22 cellular contexts compared by ENCODE assay signal in genomic region chr2:202043473-202043872, GRCh38. TPM values are rescaled to one million over a fixed set of nuclear protein-coding genes. Genes with fewer than 3 reads are reported as not detected.
A peak's percentile ranks its signal among the peaks of the same experiment; 100 is the strongest.
DNase-seq lines count a peak whose midpoint lies in the region; ATAC-seq, FAIRE-seq and TF ChIP-seq lines count a peak whose summit lies in the region.
"Had no signal": no experiment of that assay in that cellular context is flagged by ENCODE, and none has a peak within 500 bp of the region (broad histone marks: within the 10 kb centered on the region; RNA-seq: fewer than 3 reads in every experiment).

No MANE protein-coding gene starts in this region.

- peaks cover 7% of the 10 kb centered on the region for H3K4me1 Mint-ChIP-seq in CD4-positive, alpha-beta T cell (ENCODE audit: low read depth)

- H3K27me3 ChIP-seq in AG04450 (ENCODE audit: control insufficient read depth, insufficient read depth, low read length) (no peaks in the 10 kb centered on the region), IMR-90 (ENCODE audit: control insufficient read depth, insufficient read depth, low read length) (no peaks in the 10 kb centered on the region), GM12878 (replicated peaks in 1 of 2; ENCODE audit: control insufficient read depth in 2 of 2, insufficient read depth in 2 of 2, low read length in 1 of 2) (peaks cover 0 to 9% of the 10 kb centered on the region in 2 experiments; a peak in 2 of 4 replicates), neuronal stem cell (ENCODE audit: control insufficient read depth in 3 of 3, insufficient read depth in 3 of 3, low read depth in 1 of 3, low read length in 3 of 3) (no peaks in the 10 kb centered on the region)
- H3K27me3 ChIP-seq in CD4-positive, alpha-beta T cell (ENCODE audit: control insufficient read depth, insufficient read depth, low read length), result peaks cover 34% of the 10 kb centered on the region

- CTCF ChIA-PET in AG04450 (lab: Charles Lee), result interaction anchor here (1.4 to 2.2 kb wide), 2 partner anchors 136 to 183 kb away, joined by 5 to 9 read pairs; no protein-coding TSS in a partner anchor
- CTCF ChIA-PET in IMR-90 (lab: Yijun Ruan, JAX), result interaction anchor here (0.9 kb wide), 1 partner anchor 13 kb away, joined by 3 read pairs; no protein-coding TSS in a partner anchor
- CTCF ChIA-PET in GM12878 (lab: Yijun Ruan, JAX), result interaction anchor here (0.7 to 3.9 kb wide), 5 partner anchors 13 to 263 kb away, joined by 3 to 15 read pairs (median 4); partner anchors contain the start of gene ALS2
- CTCF ChIA-PET in CD4-positive, alpha-beta T cell (lab: Charles Lee), result no interaction called here

- TF ChIP-seq POLR2A in IMR-90 (IDR thresholded peaks at IDR 0.05; ENCODE audit: low read depth, low read length) (no peak), GM12878 (IDR thresholded peaks at IDR 0.05; ENCODE audit: low read depth, low read length) (no peak)

- no peak overlapping the region for H4K5ac ChIP-seq in IMR-90 (ENCODE audit: low read depth, low read length)

- BruUV-seq in IMR-90 (replicated peaks; lab: Mats Ljungman, UMichigan), result no TSS peak
- no TSS peak for BruUV-seq in GM12878 (replicated peaks; lab: Mats Ljungman, UMichigan)

- H2BK20ac ChIP-seq in IMR-90 (ENCODE audit: low read depth, low read length), result no peak overlapping the region; the same call in 1 of the 2 replicates

- H4K91ac ChIP-seq in IMR-90 (ENCODE audit: insufficient read depth, low read depth, low read length), result peak overlapping the region; percentile 42
- no peak overlapping the region for H4K91ac ChIP-seq in neuronal stem cell (ENCODE audit: low read depth, low read length, poor library complexity)

- H2AFZ ChIP-seq in IMR-90 (replicated peaks; ENCODE audit: low read length, poor library complexity), result peak overlapping the region; percentile 48
- peak overlapping the region; percentile 60 for H2AFZ ChIP-seq in GM12878 (ENCODE audit: control insufficient read depth, low read depth, low read length)
- H2AFZ ChIP-seq in neuronal stem cell (ENCODE audit: low read length), result no peak overlapping the region
- H2AFZ ChIP-seq: GM23338 had no signal

- no peak for ATAC-seq in IMR-90 (ENCODE audit: low read depth)
- peak; percentile 48; the same call in 2 of the 3 replicates for ATAC-seq in GM12878
- no peak for ATAC-seq in CD4-positive, alpha-beta T cell (ENCODE audit: poor library complexity)
- no peak for ATAC-seq in GM18498 (IDR thresholded peaks at IDR 0.05; ENCODE audit: unreplicated experiment)
- ATAC-seq: GM23338, HCT116, HepG2 had no signal

- 0 out of 3 replicates have a peak overlapping the region, but pooled peaks have one; percentile 17 for H2BK15ac ChIP-seq in IMR-90 (ENCODE audit: low read depth, low read length)
- no peak overlapping the region for H2BK15ac ChIP-seq in neuronal stem cell (ENCODE audit: low read length)

- H3K4me1 ChIP-seq in IMR-90 (ENCODE audit: control insufficient read depth, insufficient read depth, low read length), result peaks cover 16% of the 10 kb centered on the region
- peaks cover 7% of the 10 kb centered on the region for H3K4me1 ChIP-seq in GM12878 (ENCODE audit: control insufficient read depth, insufficient read depth, low read length)
- peaks cover 15% of the 10 kb centered on the region in 2 donors for H3K4me1 ChIP-seq in neuronal stem cell (ENCODE audit: control insufficient read depth in 2 of 2, insufficient read depth in 1 of 2, low read depth in 1 of 2, low read length in 2 of 2)

- H3K79me1 ChIP-seq in IMR-90 (ENCODE audit: low read depth in 1 of 2, low read length in 2 of 2) (peaks cover 12 to 32% of the 10 kb centered on the region in 2 experiments), neuronal stem cell (ENCODE audit: low read depth, low read length) (no peaks in the 10 kb centered on the region)

- intact Hi-C loops in IMR-90 (cut with micrococcal nuclease) (no loop called here), GM12878 (cut with micrococcal nuclease; ENCODE audit: unreplicated experiment) (no loop called here)
- intact Hi-C loops in CD4-positive, alpha-beta T cell (cut with DNase I, micrococcal nuclease), result no loop called here

- H2BK12ac ChIP-seq in neuronal stem cell (ENCODE audit: low read length), result no peak overlapping the region

- H2BK120ac ChIP-seq in IMR-90 (ENCODE audit: low read depth, low read length) (peak overlapping the region; percentile 6; the same call in 1 of the 2 replicates), neuronal stem cell (ENCODE audit: low read depth, low read length) (no peak overlapping the region)

- TF ChIP-seq CTCF in AG04450 (IDR thresholded peaks at IDR 0.05; ENCODE audit: low read depth, low read length) (no peak), IMR-90 (conservative IDR thresholded peaks at IDR 0.05; ENCODE audit: low read depth, low read length) (no peak), GM12878 (IDR thresholded peaks at IDR 0.05 in 2 of 3, conservative IDR thresholded peaks at IDR 0.05 in 1 of 3; ENCODE audit: control insufficient read depth in 2 of 3, extremely low read depth in 1 of 3, insufficient read depth in 1 of 3, low read depth in 3 of 3, low read length in 3 of 3) (no peak), foreskin fibroblast (IDR thresholded peaks at IDR 0.05; ENCODE audit: low read depth, low read length) (no peak)
- TF ChIP-seq CTCF in CD4-positive, alpha-beta T cell (IDR thresholded peaks at IDR 0.05), result no peak

- in situ Hi-C loops in IMR-90 (cut with MboI; ENCODE audit: low sequenced_read_pairs), result no loop called here
- in situ Hi-C loops in GM12878 (cut with MboI), result no loop called here

- TF ChIP-seq RAD21 in IMR-90 (IDR thresholded peaks at IDR 0.05; ENCODE audit: low read length), result no peak
- TF ChIP-seq RAD21 in GM12878 (IDR thresholded peaks at IDR 0.05; ENCODE audit: insufficient read depth, low read depth, low read length), result no peak

- TF ChIP-seq EP300 in GM12878 (IDR thresholded peaks at IDR 0.05; ENCODE audit: borderline replicate concordance in 1 of 2, control insufficient read depth in 1 of 2, low read depth in 2 of 2, low read length in 2 of 2), result no peak

- H2AK9ac ChIP-seq in IMR-90 (replicated peaks; ENCODE audit: low read depth, low read length, poor library complexity), result peak overlapping the region; percentile 15

- RAD21 ChIA-PET in GM12878 (lab: Charles Lee; ENCODE audit: unreplicated experiment), result interaction anchor here (1.4 kb wide), 1 partner anchor 10 kb away, joined by 3 read pairs; the partner anchor contains the start of gene FZD7

- POLR2A ChIA-PET in AG04450 (lab: Yijun Ruan, JAX), result no interaction called here
- POLR2A ChIA-PET in IMR-90 (lab: Charles Lee; ENCODE audit: unreplicated experiment), result interaction anchor here (0.5 kb wide), 1 partner anchor 156 kb away, joined by 4 read pairs; no protein-coding TSS in a partner anchor
- POLR2A ChIA-PET in GM12878 (lab: Charles Lee), result no interaction called here
- POLR2A ChIA-PET in CD4-positive, alpha-beta T cell (lab: Charles Lee), result no interaction called here

- H3K36me3 ChIP-seq in IMR-90 (ENCODE audit: control insufficient read depth, insufficient read depth, low read length) (peaks cover 11% of the 10 kb centered on the region), GM12878 (ENCODE audit: control insufficient read depth in 2 of 2, insufficient read depth in 2 of 2, low read length in 1 of 2) (no peaks in the 10 kb centered on the region), neuronal stem cell (replicated peaks in 1 of 2; ENCODE audit: control insufficient read depth in 2 of 2, insufficient read depth in 2 of 2, low read length in 2 of 2) (peaks cover 0 to 15% of the 10 kb centered on the region in 2 donors)

- H3K4me3 ChIP-seq in AG04450 (ENCODE audit: low read depth, low read length) (no peak overlapping the region), IMR-90 (ENCODE audit: insufficient read depth, low read depth, low read length) (no peak overlapping the region), GM12878 (no peak overlapping the region), neuronal stem cell (ENCODE audit: low read length in 2 of 2) (no peak overlapping the region), foreskin fibroblast (ENCODE audit: low read depth in 1 of 2, low read length in 2 of 2) (no peak overlapping the region)
- H3K4me3 ChIP-seq: GM23338 had no signal

- H3K18ac ChIP-seq in IMR-90 (ENCODE audit: low read depth, low read length) (no peak overlapping the region), neuronal stem cell (ENCODE audit: low read length) (peak overlapping the region; percentile 73)

- H3K36me3 Mint-ChIP-seq in CD4-positive, alpha-beta T cell (ENCODE audit: low read depth), result no peaks in the 10 kb centered on the region
- H3K36me3 Mint-ChIP-seq: CD14-positive monocyte had no signal

- H3K27ac ChIP-seq in AG04450 (ENCODE audit: low read depth, low read length) (peak overlapping the region; percentile 21), IMR-90 (ENCODE audit: insufficient read depth, low read length) (no peak overlapping the region), GM12878 (ENCODE audit: control insufficient read depth, insufficient read depth) (no peak overlapping the region), neuronal stem cell (replicated peaks; ENCODE audit: low read length) (no peak overlapping the region)
- H3K27ac ChIP-seq in CD4-positive, alpha-beta T cell (ENCODE audit: low read depth, low read length), result no peak overlapping the region
- H3K27ac ChIP-seq: 22Rv1 had no signal

- H3K14ac ChIP-seq in IMR-90 (replicated peaks; ENCODE audit: low read depth, low read length) (0 out of 2 replicates have a peak overlapping the region, but pooled peaks have one; percentile 17), neuronal stem cell (ENCODE audit: low read length) (no peak overlapping the region)

- DNase-seq in AG04450 (ENCODE audit: low read depth, low spot score) (no peak), IMR-90 (peak; percentile 54), GM12878 (ENCODE audit: low read depth, low spot score) (no peak), neuronal stem cell (ENCODE audit: low spot score) (no peak), foreskin fibroblast (no peak), HUDEP-2 (lab: John Stamatoyannopoulos, UW; ENCODE audit: unreplicated experiment in 76 of 76) (no peak)
- no peak for DNase-seq in CD4-positive, alpha-beta T cell
- DNase-seq: Caco-2, DMS153, KG1, NCI-H1092, NCI-H1436 treated with DMSO at 0.1 percent for 48 hours, NCI-H2029, NCI-H345, T-helper 1 cell had no signal

- no peaks in the 10 kb centered on the region for H3K79me2 ChIP-seq in GM12878 (ENCODE audit: control insufficient read depth, insufficient read depth, low read length)

- peaks cover 48% of the 10 kb centered on the region for H3K27me3 Mint-ChIP-seq in CD4-positive, alpha-beta T cell

- WGBS in IMR-90 (ENCODE audit: extremely low coverage in 2 of 2, insufficient read length in 1 of 2), 2 experiments, result no CpG with 5 or more reads among the region's 6 CpGs
- WGBS in GM12878 (ENCODE audit: insufficient coverage, insufficient replicate concordance, low lambda C conversion rate, missing lambda C conversion rate), result 22% methylated on average over 4 of the region's 6 CpGs
- no CpG with 5 or more reads among the region's 6 CpGs for whole genome bisulfite sequencing in neuronal stem cell (ENCODE audit: extremely low coverage in 2 of 2, insufficient read length in 2 of 2, insufficient replicate concordance in 1 of 2), 2 donors

- H3K4me2 ChIP-seq in IMR-90 (ENCODE audit: low read depth, low read length) (no peak overlapping the region), GM12878 (ENCODE audit: control insufficient read depth, insufficient read depth) (no peak overlapping the region), neuronal stem cell (ENCODE audit: insufficient read depth, low read length, poor library complexity, severe bottlenecking) (no peak overlapping the region)
- H3K4me2 ChIP-seq: GM23338 had no signal

- H2BK5ac ChIP-seq in IMR-90 (ENCODE audit: low read depth, low read length, poor library complexity, severe bottlenecking) (no peak overlapping the region), neuronal stem cell (ENCODE audit: low read length) (no peak overlapping the region)

- no peak overlapping the region for H4K8ac ChIP-seq in IMR-90 (ENCODE audit: low read depth in 2 of 2, low read length in 2 of 2)
- H4K8ac ChIP-seq in neuronal stem cell (ENCODE audit: low read depth, low read length), result no peak overlapping the region

- H3K4me3 Mint-ChIP-seq in CD4-positive, alpha-beta T cell, result no peak overlapping the region
- H3K4me3 Mint-ChIP-seq: CD14-positive monocyte, GM23338 had no signal

- H2AK5ac ChIP-seq in IMR-90 (ENCODE audit: low read depth, low read length) (peak overlapping the region; percentile 22; the same call in 1 of the 2 replicates), neuronal stem cell (ENCODE audit: low read depth, low read length) (no peak overlapping the region)

- SMC1A ChIA-PET in GM12878 (lab: Charles Lee; ENCODE audit: uncharacterized antibody, unreplicated experiment), result interaction anchor here (1.6 kb wide), 1 partner anchor 162 kb away, joined by 3 read pairs; no protein-coding TSS in a partner anchor

- H3K9me3 ChIP-seq in AG04450 (ENCODE audit: control insufficient read depth, insufficient read depth, low read length) (no peaks in the 10 kb centered on the region), IMR-90 (ENCODE audit: control insufficient read depth, insufficient read depth, low read length) (no peaks in the 10 kb centered on the region), GM12878 (replicated peaks; ENCODE audit: control insufficient read depth, insufficient read depth, low read length) (no peaks in the 10 kb centered on the region; the same call in 2 of the 3 replicates), neuronal stem cell (replicated peaks in 1 of 2; ENCODE audit: control insufficient read depth in 2 of 2, insufficient read depth in 1 of 2, low read depth in 1 of 2, low read length in 2 of 2) (peaks cover 0 to 12% of the 10 kb centered on the region in 2 donors)
- H3K9me3 ChIP-seq in CD4-positive, alpha-beta T cell (ENCODE audit: control insufficient read depth, low read length), result no peaks in the 10 kb centered on the region
- H3K9me3 ChIP-seq: Caco-2 had no signal

- no peaks in the 10 kb centered on the region for H3K9me3 Mint-ChIP-seq in CD4-positive, alpha-beta T cell
- H3K9me3 Mint-ChIP-seq: GM23338 had no signal

- no peak overlapping the region for H3K56ac ChIP-seq in IMR-90 (ENCODE audit: extremely low read depth, insufficient read depth, low read length)

- FAIRE-seq in GM12878 (lab: Jason Lieb, UNC), result no peak
- FAIRE-seq: HepG2 had no signal

- H3K9me1 ChIP-seq in IMR-90 (ENCODE audit: insufficient read depth, low read length), result peaks cover 10% of the 10 kb centered on the region

- dilution Hi-C loops in IMR-90 (cut with HindIII; ENCODE audit: low sequenced_read_pairs, unreplicated experiment), result no loop called here

- H3K23ac ChIP-seq in IMR-90 (ENCODE audit: low read depth, low read length) (peak overlapping the region; percentile 46), neuronal stem cell (ENCODE audit: low read depth, low read length, poor library complexity) (no peak overlapping the region)

- no peak overlapping the region for H3K9ac ChIP-seq in IMR-90 (ENCODE audit: low read depth, low read length)
- H3K9ac ChIP-seq in GM12878 (ENCODE audit: control insufficient read depth, insufficient read depth, low read length), result no peak overlapping the region
- no peak overlapping the region for H3K9ac ChIP-seq in neuronal stem cell (ENCODE audit: low read depth, low read length, poor library complexity)

- H3K27ac Mint-ChIP-seq in CD4-positive, alpha-beta T cell, result no peak overlapping the region
- H3K27ac Mint-ChIP-seq: CD14-positive monocyte, GM23338 had no signal

- H4K20me1 ChIP-seq in IMR-90 (ENCODE audit: insufficient read depth, low read length) (peaks cover 15% of the 10 kb centered on the region), GM12878 (ENCODE audit: control insufficient read depth, insufficient read depth) (no peaks in the 10 kb centered on the region)

- H3K4ac ChIP-seq in IMR-90 (ENCODE audit: low read depth, low read length), result no peak overlapping the region; the same call in 1 of the 2 replicates
- no peak overlapping the region for H3K4ac ChIP-seq in neuronal stem cell (ENCODE audit: low read length)

RNA-seq across cellular contexts. Expression of gene FZD7, which starts 9.8 kb away (rescaled TPM):
- 40.6 and 42.9 TPM in 2 replicates for polyA plus RNA-seq in AG04450 (2011; rRNA removed)
- 58.1 and 58.4 TPM in 2 replicates for polyA minus RNA-seq in AG04450 (2011; rRNA and poly(A)+ RNA removed)
- 62.4 and 81.1 TPM in 2 replicates for total RNA-seq in IMR-90 (2012; rRNA removed)
- polyA plus RNA-seq in IMR-90 (2012; rRNA removed), result 87.9 and 90.9 TPM in 2 replicates
- polyA plus RNA-seq in IMR-90 (2012; cell fraction: cytosol; rRNA removed), result 34.4 and 91.8 TPM in 2 replicates
- polyA plus RNA-seq in IMR-90 (2012; cell fraction: nucleus; rRNA removed; ENCODE audit: low replicate concordance), result 21.3 and 47.0 TPM in 2 replicates
- total RNA-seq in GM12878 (2013; cell fraction: nucleolus; rRNA removed), result 3.2 and 4.0 TPM in 2 replicates
- 1.5 TPM in 2 replicates for total RNA-seq in GM12878 (2014; rRNA removed)
- 0.64 and 0.76 TPM in 2 replicates for total RNA-seq in GM12878 (2014; rRNA removed; fragmentation: Illumina TruSeq; extraction: Trizol)
- total RNA-seq in GM12878 (2021), result 2.4 and 2.6 TPM in 2 replicates
- 0.09 TPM for polyA plus RNA-seq in GM12878 (2011; ENCODE audit: low read depth)
- polyA plus RNA-seq in GM12878 (2011; rRNA removed), result 0.42 and 0.50 TPM in 2 replicates
- polyA plus RNA-seq in GM12878 (2011; cell fraction: cytosol; rRNA removed), result 0.60 and 0.69 TPM in 2 replicates
- polyA plus RNA-seq in GM12878 (2011; cell fraction: nucleus; rRNA removed), result 1.9 TPM in 2 replicates
- polyA plus RNA-seq in GM12878 (2012), result 0.23 and 0.29 TPM in 2 replicates
- polyA plus RNA-seq in GM12878 (2014; fragmentation: Illumina TruSeq; extraction: Trizol), result 0.75 and 1.3 TPM in 2 replicates
- polyA plus RNA-seq in GM12878 (2014; fragmentation: Nextera tagmentation; extraction: Ambion mirVana), result under 1 TPM; 0.24 to 0.47 TPM
- polyA plus RNA-seq in GM12878 (2014; rRNA removed), result 1.1 and 1.3 TPM in 2 replicates
- polyA plus RNA-seq in GM12878 (2016; fragmentation: Nextera tagmentation; extraction: Ambion mirVana), result under 1 TPM; 0.47 to 0.88 TPM
- 0.95 and 2.5 TPM in 2 replicates for polyA minus RNA-seq in GM12878 (2011; rRNA and poly(A)+ RNA removed)
- polyA minus RNA-seq in GM12878 (2011; cell fraction: cytosol; rRNA and poly(A)+ RNA removed), result 1.1 and 1.2 TPM in 2 replicates
- 2.4 and 4.6 TPM in 2 replicates for polyA minus RNA-seq in GM12878 (2011; cell fraction: nucleus; rRNA and poly(A)+ RNA removed)
- polyA plus RNA-seq in neuronal stem cell (2013, experiment 1 of 2), result 97.9 TPM
- 102 TPM for polyA plus RNA-seq in neuronal stem cell (2013, experiment 2 of 2)
- total RNA-seq in CD4-positive, alpha-beta T cell, result under 1 TPM; 0.17 to 0.25 TPM

RNA-seq across cellular contexts. Expression of gene KIAA2012, which starts 29.6 kb away (rescaled TPM):
- polyA plus RNA-seq in AG04450 (2011; rRNA removed) (0.11 and 0.12 TPM in 2 replicates), IMR-90 (2012; rRNA removed) (0.04 and 0.09 TPM in 2 replicates), GM12878 (2011; rRNA removed) (0.04 TPM in 1 of 2 replicates, not detected in the other), GM12878 (2014; fragmentation: Illumina TruSeq; extraction: Trizol) (not detected in 2 replicates), GM12878 (2014; fragmentation: Nextera tagmentation; extraction: Ambion mirVana) (not detected), GM12878 (2014; rRNA removed) (not detected in 2 replicates), GM12878 (2016; fragmentation: Nextera tagmentation; extraction: Ambion mirVana) (under 1 TPM in 1 of 2 experiments, not detected in 1; 0.03 TPM)
- polyA minus RNA-seq in AG04450 (2011; rRNA and poly(A)+ RNA removed), result not detected in 2 replicates
- total RNA-seq in IMR-90 (2012; rRNA removed) (under 0.01 TPM in 2 replicates), GM12878 (2014; rRNA removed) (not detected in 2 replicates), GM12878 (2014; rRNA removed; fragmentation: Illumina TruSeq; extraction: Trizol) (not detected in 2 replicates), GM12878 (2021) (not detected in 2 replicates)
- 0.04 and 0.05 TPM in 2 replicates for polyA plus RNA-seq in IMR-90 (2012; cell fraction: cytosol; rRNA removed)
- polyA plus RNA-seq in IMR-90 (2012; cell fraction: nucleus; rRNA removed; ENCODE audit: low replicate concordance), result 0.61 and 1.0 TPM in 2 replicates
- total RNA-seq in GM12878 (2013; cell fraction: nucleolus; rRNA removed), result not detected in 2 replicates
- not detected for polyA plus RNA-seq in GM12878 (2011; ENCODE audit: low read depth)
- not detected in 2 replicates for polyA plus RNA-seq in GM12878 (2011; cell fraction: cytosol; rRNA removed)
- 0.12 TPM in 1 of 2 replicates, not detected in the other for polyA plus RNA-seq in GM12878 (2011; cell fraction: nucleus; rRNA removed)
- not detected in 2 replicates for polyA plus RNA-seq in GM12878 (2012)
- not detected in 2 replicates for polyA minus RNA-seq in GM12878 (2011; rRNA and poly(A)+ RNA removed)
- not detected in 2 replicates for polyA minus RNA-seq in GM12878 (2011; cell fraction: cytosol; rRNA and poly(A)+ RNA removed)
- polyA minus RNA-seq in GM12878 (2011; cell fraction: nucleus; rRNA and poly(A)+ RNA removed), result not detected in 2 replicates
- polyA plus RNA-seq in neuronal stem cell (2013, experiment 1 of 2), result 0.07 TPM
- 0.04 TPM for polyA plus RNA-seq in neuronal stem cell (2013, experiment 2 of 2)
- not detected for total RNA-seq in CD4-positive, alpha-beta T cell
- total RNA-seq: HepG2, MCF 10A had no signal
- polyA plus RNA-seq: CD14-positive monocyte, HepG2 had no signal

Comparison
In these comparisons a context has a peak if more than half of its experiments do, and no peak if none do; other contexts are left out.
1. RNA of gene FZD7, which starts 9.8 kb away (total RNA-seq): 62.4 to 81.1 TPM in IMR-90; 0.64 to 4.0 TPM in GM12878 and 0.17 to 0.25 TPM in CD4-positive, alpha-beta T cell; every median in the first group is over 10 times any median in the second.